Comparison of ENCODE assay signal across 14 cellular contexts in genomic region chr14:72544615-72545387, GRCh38.
A peak's percentile ranks its signal among the peaks of the same experiment; 100 is the strongest.
DNase-seq lines count a peak whose midpoint lies in the region; ATAC-seq and TF ChIP-seq lines count a peak whose summit lies in the region.
"Had no signal": no experiment of that assay in that cellular context is flagged by ENCODE, and none has a peak within 500 bp of the region (broad histone marks: within the 10 kb centered on the region; RNA-seq: fewer than 3 reads in every experiment).

No MANE protein-coding gene starts in this region.

- H3K27me3 Mint-ChIP-seq in nephron (ENCODE audit: low read depth) (peaks cover 3% of the 10 kb centered on the region), T-cell (peaks cover 5 to 7% of the 10 kb centered on the region in 2 donors)

- POLR2A ChIA-PET in T-cell (lab: Charles Lee) = no interaction called here

- no peak for TF ChIP-seq CTCF in nephron (IDR thresholded peaks at IDR 0.05; ENCODE audit: unreplicated experiment in 3 of 3)

- H3K9me3 Mint-ChIP-seq in nephron (no peaks in the 10 kb centered on the region), T-cell (no peaks in the 10 kb centered on the region)
- H3K9me3 Mint-ChIP-seq: dendritic cell treated with granulocyte-macrophage colony-stimulating factor and Interleukin-4, amounts not matched to agents 40 ng/mL and 50 ng/mL, for 4 days; mesothelial cell of epicardium had no signal

- H3K4me3 Mint-ChIP-seq in nephron = no peak overlapping the region
- H3K4me3 Mint-ChIP-seq in T-cell = no peak overlapping the region
- H3K4me3 Mint-ChIP-seq: dendritic cell treated with granulocyte-macrophage colony-stimulating factor and Interleukin-4, amounts not matched to agents 40 ng/mL and 50 ng/mL, for 4 days; mesothelial cell of epicardium had no signal

- DNase-seq in Ammon's horn (ENCODE audit: low spot score) (peak; percentile 60), LHCN-M2 (ENCODE audit: low read depth) (peak; percentile 37), ecto neural progenitor cell (ENCODE audit: low spot score) (peak; percentile 70), T-cell (no peak), GM19240 (ENCODE audit: insufficient read length, low spot score) (no peak)
- DNase-seq: AML-193, MV-4-11, T-helper 1 cell had no signal

- ATAC-seq in HG02623 (IDR thresholded peaks at IDR 0.05; ENCODE audit: unreplicated experiment) (no peak), T-cell (replicated peaks in 1 of 4) (no peak), GM18858 (IDR thresholded peaks at IDR 0.05; ENCODE audit: unreplicated experiment) (no peak)
- ATAC-seq: activated CD4-positive, CD25-positive, alpha-beta regulatory T cell treated with anti-CD3 and anti-CD28 coated beads, Interleukin-2, amount 50 U/mL, for 24 hours had no signal

- H3K27ac Mint-ChIP-seq in nephron (peak overlapping the region; percentile 41 to 76 (median 66)), T-cell (no peak overlapping the region)
- H3K27ac Mint-ChIP-seq: mesothelial cell of epicardium had no signal

- no peaks in the 10 kb centered on the region for H3K36me3 Mint-ChIP-seq in nephron (ENCODE audit: low read depth)
- H3K36me3 Mint-ChIP-seq in T-cell = no peaks in the 10 kb centered on the region
- H3K36me3 Mint-ChIP-seq: mesothelial cell of epicardium had no signal

- CTCF ChIA-PET in T-cell (lab: Charles Lee) = interaction anchor here in 1 of 2 donors (0.6 kb wide), 1 partner anchor 122 kb away, joined by 3 read pairs; no protein-coding TSS in a partner anchor

- H3K4me1 Mint-ChIP-seq in nephron (peaks cover 55% of the 10 kb centered on the region), T-cell (peaks cover 6 to 17% (median 12%) of the 10 kb centered on the region in 3 donors)

Comparison
In these comparisons a context has a peak if more than half of its experiments do, and no peak if none do; other contexts are left out.
1. DNase-seq: peak in Ammon's horn (single experiment), LHCN-M2 (single experiment) and ecto neural progenitor cell (single experiment); none in T-cell (0 of 34) and GM19240 (single experiment).
2. H3K27ac Mint-ChIP-seq: peak in nephron (3 of 3); none in T-cell (0 of 2).